ENCODE assay signal across 11 cellular contexts in the genomic region with DNA sequence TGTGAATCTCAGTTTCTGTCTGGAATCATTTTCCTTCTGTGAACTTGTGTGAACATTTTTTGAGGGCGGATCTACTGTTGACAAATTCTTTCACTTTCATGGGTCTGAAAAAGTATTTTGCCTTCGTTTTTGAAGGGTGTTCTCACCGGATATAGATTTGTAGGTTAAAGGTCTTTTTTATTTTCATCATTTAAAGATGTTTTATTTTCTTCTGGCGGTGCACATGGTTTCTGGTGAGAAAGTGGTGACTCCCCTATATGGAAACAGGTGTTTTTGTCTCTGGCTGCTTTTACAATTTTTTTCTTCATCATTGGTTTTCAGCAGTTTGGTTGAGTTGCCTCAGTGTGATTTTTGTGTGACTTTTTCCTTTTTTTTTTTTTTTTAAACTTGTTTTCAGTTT.
DNase-seq lines count a peak whose midpoint lies in the region; ATAC-seq, FAIRE-seq and TF ChIP-seq lines count a peak whose summit lies in the region.
"Had no signal": no experiment of that assay in that cellular context is flagged by ENCODE, and none has a peak within 500 bp of the region (broad histone marks: within the 10 kb centered on the region; RNA-seq: fewer than 3 reads in every experiment).

No MANE protein-coding gene starts in this region.

- FAIRE-seq in GM12892 (lab: Jason Lieb, UNC): peak; percentile 83
- FAIRE-seq: urothelium cell line had no signal

- intact Hi-C loops in uterus (cut with DNase I; ENCODE audit: low total_unique reads): no loop called here
- intact Hi-C loops in left ventricle myocardium superior (cut with micrococcal nuclease): loop anchor here (10.0 kb wide), 1 partner anchor 87 kb away; no protein-coding TSS in a partner anchor

- H3K4me1 Mint-ChIP-seq in activated naive CD8-positive, alpha-beta T cell treated with anti-CD3 and anti-CD28 coated beads for 36 hours: peaks cover 73% of the 10 kb centered on the region
- H3K4me1 Mint-ChIP-seq in neural progenitor cell: peaks cover 41% of the 10 kb centered on the region

- H3K4me3 ChIP-seq in neural progenitor cell (peak overlapping the region; percentile 5), uterus (no peak overlapping the region)

- H3K9ac ChIP-seq in neural progenitor cell: no peak overlapping the region

- no peak for TF ChIP-seq POLR2A in GM12892 (IDR thresholded peaks at IDR 0.05; ENCODE audit: low read depth, low read length)
- no peak for TF ChIP-seq POLR2A in uterus (IDR thresholded peaks at IDR 0.05)

- no peak overlapping the region for H2AFZ ChIP-seq in neural progenitor cell (replicated peaks)

- H3K27me3 ChIP-seq in neural progenitor cell: no peaks in the 10 kb centered on the region
- H3K27me3 ChIP-seq in uterus: no peaks in the 10 kb centered on the region

- H3K27me3 Mint-ChIP-seq in activated naive CD8-positive, alpha-beta T cell treated with anti-CD3 and anti-CD28 coated beads for 36 hours: no peaks in the 10 kb centered on the region
- no peaks in the 10 kb centered on the region for H3K27me3 Mint-ChIP-seq in neural progenitor cell (ENCODE audit: insufficient read depth, low read depth)

- peaks cover 39% of the 10 kb centered on the region for H3F3A ChIP-seq in neural progenitor cell (ENCODE audit: low read depth)

- no peak for DNase-seq in GM12892 (ENCODE audit: insufficient read length)
- DNase-seq in activated naive CD8-positive, alpha-beta T cell treated with anti-CD3 and anti-CD28 coated beads for 36 hours: no peak
- DNase-seq in neural progenitor cell (ENCODE audit: low spot score): no peak
- DNase-seq in uterus: no peak
- no peak for DNase-seq in NCI-H2171 treated with DMSO at 0.1 percent for 48 hours (lab: John Stamatoyannopoulos, UW)
- DNase-seq in left ventricle myocardium superior: no peak
- DNase-seq: DMS79 treated with DMSO at 0.1 percent for 48 hours, left colon, NCI-H187 treated with DMSO at 0.1 percent for 48 hours had no signal

- H3K27ac ChIP-seq in neural progenitor cell: peak overlapping the region; percentile 72
- H3K27ac ChIP-seq in uterus: no peak overlapping the region

- ATAC-seq in HG03196 (IDR thresholded peaks at IDR 0.05; ENCODE audit: unreplicated experiment) (peak; percentile 47), left ventricle myocardium superior (no peak)
- ATAC-seq: left colon had no signal

- H3K27ac Mint-ChIP-seq in activated naive CD8-positive, alpha-beta T cell treated with anti-CD3 and anti-CD28 coated beads for 36 hours: peak overlapping the region; percentile 76
- H3K27ac Mint-ChIP-seq in neural progenitor cell: no peak overlapping the region

- peaks cover 94% of the 10 kb centered on the region for H4K20me1 ChIP-seq in neural progenitor cell (ENCODE audit: low read depth)

- H3K9me3 ChIP-seq in neural progenitor cell (ENCODE audit: low read depth): no peaks in the 10 kb centered on the region
- H3K9me3 ChIP-seq in uterus: no peaks in the 10 kb centered on the region

- no peaks in the 10 kb centered on the region for H3K9me3 Mint-ChIP-seq in activated naive CD8-positive, alpha-beta T cell treated with anti-CD3 and anti-CD28 coated beads for 36 hours
- H3K9me3 Mint-ChIP-seq in neural progenitor cell: no peaks in the 10 kb centered on the region

- H3K36me3 ChIP-seq in neural progenitor cell: no peaks in the 10 kb centered on the region
- no peaks in the 10 kb centered on the region for H3K36me3 ChIP-seq in uterus

- H3K4me2 ChIP-seq in neural progenitor cell: peak overlapping the region; percentile 64

- H3K36me3 Mint-ChIP-seq in activated naive CD8-positive, alpha-beta T cell treated with anti-CD3 and anti-CD28 coated beads for 36 hours: peaks cover 16% of the 10 kb centered on the region
- peaks cover 12% of the 10 kb centered on the region for H3K36me3 Mint-ChIP-seq in neural progenitor cell

- H3K4me1 ChIP-seq in neural progenitor cell (peaks cover 45% of the 10 kb centered on the region), uterus (peaks cover 5% of the 10 kb centered on the region in 2 donors)

- peak overlapping the region; percentile 4 for H3K4me3 Mint-ChIP-seq in activated naive CD8-positive, alpha-beta T cell treated with anti-CD3 and anti-CD28 coated beads for 36 hours
- H3K4me3 Mint-ChIP-seq in neural progenitor cell: no peak overlapping the region

- peaks cover 100% of the 10 kb centered on the region for H3K79me2 ChIP-seq in neural progenitor cell (ENCODE audit: low read depth)

- no peak for TF ChIP-seq CTCF in neural progenitor cell (IDR thresholded peaks at IDR 0.05)
- TF ChIP-seq CTCF in uterus (IDR thresholded peaks at IDR 0.05): no peak
